1 cellular context compared by ENCODE assay signal in the genomic region with DNA sequence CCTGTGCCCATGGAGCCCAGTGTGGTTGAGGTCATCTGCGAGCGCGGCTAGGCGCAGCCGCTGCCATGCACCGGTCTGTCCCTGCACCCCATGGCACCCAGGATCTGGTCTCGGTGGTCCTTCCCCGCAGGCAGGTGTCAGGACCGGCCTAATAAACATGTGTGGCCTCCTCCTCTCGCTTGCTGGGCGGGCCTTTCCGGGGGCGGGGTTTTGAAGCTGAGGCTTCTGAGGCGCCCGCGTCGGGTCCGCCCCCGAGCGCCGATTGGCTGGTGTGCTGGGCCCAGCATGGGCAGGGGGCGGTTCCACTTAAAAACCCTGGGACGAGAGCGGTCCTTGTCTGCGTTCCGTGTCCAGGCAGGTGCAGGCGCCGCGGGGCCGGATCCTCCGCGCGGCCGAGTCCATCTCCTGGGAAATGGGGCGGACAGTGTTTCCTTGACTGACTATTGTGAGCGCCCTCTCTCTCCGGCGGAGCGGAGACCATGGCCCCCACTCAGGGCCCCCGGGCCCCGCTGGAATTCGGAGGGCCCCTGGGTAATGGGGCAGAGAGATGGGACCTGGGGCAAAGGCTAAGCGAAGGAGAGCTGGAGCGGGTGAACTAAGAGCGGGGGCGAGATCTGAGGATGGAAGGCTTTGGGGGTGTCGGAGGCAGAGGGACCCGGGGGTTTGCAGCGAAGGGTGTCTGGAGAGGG.
TF ChIP-seq lines count a peak whose summit lies in the region.

A gene (plus strand): TSS at position 336 of the 689 bp plus-strand sequence. CDS start 144 bp downstream, at position 480.

TF ChIP-seq in K562, 482 proteins besides CTCF, POLR2A, EP300 and RAD21 (continued from another document and continues in another):
- TF ChIP-seq ATF7 (IDR thresholded peaks at IDR 0.05) (peak; percentile 51), PHB2 (IDR thresholded peaks at IDR 0.05; ENCODE audit: low read depth) (no peak), SP1 (CRISPR knock-in tag; IDR thresholded peaks at IDR 0.05) (peak; percentile 73; the same call in 1 of the 2 replicates), TCF7 (IDR thresholded peaks at IDR 0.05; ENCODE audit: borderline replicate concordance) (no peak), ARID1B (IDR thresholded peaks at IDR 0.05) (no peak), POLR3A (IDR thresholded peaks at IDR 0.05; ENCODE audit: borderline replicate concordance, extremely low read depth, insufficient read depth, insufficient read length) (no peak), MCM5 (IDR thresholded peaks at IDR 0.05; ENCODE audit: low read depth) (no peak), NUFIP1 (IDR thresholded peaks at IDR 0.05; ENCODE audit: partially characterized antibody) (no peak), HNRNPUL1 (IDR thresholded peaks at IDR 0.05; ENCODE audit: low read length) (no peak), POLR3G (IDR thresholded peaks at IDR 0.05; ENCODE audit: extremely low read depth, insufficient read length, insufficient replicate concordance) (no peak), XRCC5 (IDR thresholded peaks at IDR 0.05; ENCODE audit: low read depth, low read length) (no peak), MYNN (IDR thresholded peaks at IDR 0.05) (peak; percentile 78), MYNN (CRISPR knock-in tag; IDR thresholded peaks at IDR 0.05) (no peak), MAFG (tag; conservative IDR thresholded peaks at IDR 0.05) (no peak), ZNF282 (CRISPR knock-in tag; IDR thresholded peaks at IDR 0.05) (no peak), ARNT (IDR thresholded peaks at IDR 0.05) (0 out of 4 replicates have a peak, but pooled peaks of 1 of the 2 experiments have one; percentile 41), KDM2B (CRISPR knock-in tag; IDR thresholded peaks at IDR 0.05) (0 out of 2 replicates have a peak, but pooled peaks have one; percentile 67), POLR2AphosphoS2 (IDR thresholded peaks at IDR 0.05; ENCODE audit: low read length) (peak; percentile 95), HDAC2 (IDR thresholded peaks at IDR 0.05) (peak; percentile 13; the same call in 1 of the 2 replicates), HCFC1 (IDR thresholded peaks at IDR 0.05; ENCODE audit: low read depth, low read length) (peak; percentile 29), EGR1 (conservative IDR thresholded peaks at IDR 0.05) (peak; percentile 67), CTBP1 (IDR thresholded peaks at IDR 0.05; ENCODE audit: borderline replicate concordance) (peak; percentile 30; the same call in 1 of the 2 replicates), NONO (IDR thresholded peaks at IDR 0.05; ENCODE audit: low read depth in 2 of 2, low read length in 1 of 2) (peak in 1 of 2 experiments; percentile 53; a peak in 1 of 4 replicates), CBX5 (IDR thresholded peaks at IDR 0.05; ENCODE audit: borderline replicate concordance, low read depth) (no peak), ZNF23 (CRISPR knock-in tag; IDR thresholded peaks at IDR 0.05) (no peak), RB1 (IDR thresholded peaks at IDR 0.05; ENCODE audit: low read depth) (peak; percentile 54), ADNP (tag; IDR thresholded peaks at IDR 0.05) (no peak), MCM2 (IDR thresholded peaks at IDR 0.05; ENCODE audit: low read depth) (no peak), CCNT2 (IDR thresholded peaks at IDR 0.05; ENCODE audit: borderline replicate concordance, extremely low read depth, insufficient read length, low read depth, low read length) (peak; percentile 29), ZNF717 (CRISPR knock-in tag; IDR thresholded peaks at IDR 0.05) (0 out of 2 replicates have a peak, but pooled peaks have one; percentile 9), RBFOX2 (IDR thresholded peaks at IDR 0.05; ENCODE audit: low read depth, low read length) (peak; percentile 93), LARP7 (IDR thresholded peaks at IDR 0.05) (0 out of 2 replicates have a peak, but pooled peaks have one; percentile 56), SMAD4 (CRISPR knock-in tag; conservative IDR thresholded peaks at IDR 0.05) (peak; percentile 32), ZNF57 (CRISPR knock-in tag; IDR thresholded peaks at IDR 0.05) (no peak), SAFB (IDR thresholded peaks at IDR 0.05; ENCODE audit: borderline replicate concordance, low read depth, low read length) (peak; percentile 70), ARHGAP35 (IDR thresholded peaks at IDR 0.05; ENCODE audit: partially characterized antibody) (peak; percentile 48), KDM5B (IDR thresholded peaks at IDR 0.05; ENCODE audit: insufficient replicate concordance, low read depth, low read length) (peak; percentile 98), TBP (optimal IDR thresholded peaks at IDR 0.05; ENCODE audit: low read depth, low read length) (peak; percentile 92), SMARCA5 (IDR thresholded peaks at IDR 0.05) (no peak), HNRNPH1 (optimal IDR thresholded peaks at IDR 0.05; ENCODE audit: low read depth, low read length) (no peak), NFYB (IDR thresholded peaks at IDR 0.05; ENCODE audit: extremely low read depth, insufficient read length) (peak; percentile 92), TAF1 (IDR thresholded peaks at IDR 0.05; ENCODE audit: control insufficient read depth, extremely low read depth, insufficient read depth, low read length, severe bottlenecking) (peak; percentile 39), POLR2G (IDR thresholded peaks at IDR 0.05; ENCODE audit: low read depth, low read length) (peak; percentile 98), CHD2 (IDR thresholded peaks at IDR 0.05; ENCODE audit: low read depth, low read length) (no peak; the same call in 1 of the 2 replicates), ZNF146 (CRISPR knock-in tag; IDR thresholded peaks at IDR 0.05; ENCODE audit: unreplicated experiment) (no peak), TBL1XR1 (IDR thresholded peaks at IDR 0.05; ENCODE audit: low read length in 2 of 2) (0 out of 4 replicates have a peak, but pooled peaks of 1 of the 2 experiments have one; percentile 10), ELF4 (CRISPR knock-in tag; IDR thresholded peaks at IDR 0.05) (no peak), SRF (CRISPR knock-in tag; IDR thresholded peaks at IDR 0.05) (peak in 1 of 2 experiments; percentile 74; a peak in 1 of 4 replicates), FIP1L1 (IDR thresholded peaks at IDR 0.05; ENCODE audit: low read depth, low read length, poor library complexity, severe bottlenecking) (peak; percentile 52)
- TF ChIP-seq, protein P1, sequence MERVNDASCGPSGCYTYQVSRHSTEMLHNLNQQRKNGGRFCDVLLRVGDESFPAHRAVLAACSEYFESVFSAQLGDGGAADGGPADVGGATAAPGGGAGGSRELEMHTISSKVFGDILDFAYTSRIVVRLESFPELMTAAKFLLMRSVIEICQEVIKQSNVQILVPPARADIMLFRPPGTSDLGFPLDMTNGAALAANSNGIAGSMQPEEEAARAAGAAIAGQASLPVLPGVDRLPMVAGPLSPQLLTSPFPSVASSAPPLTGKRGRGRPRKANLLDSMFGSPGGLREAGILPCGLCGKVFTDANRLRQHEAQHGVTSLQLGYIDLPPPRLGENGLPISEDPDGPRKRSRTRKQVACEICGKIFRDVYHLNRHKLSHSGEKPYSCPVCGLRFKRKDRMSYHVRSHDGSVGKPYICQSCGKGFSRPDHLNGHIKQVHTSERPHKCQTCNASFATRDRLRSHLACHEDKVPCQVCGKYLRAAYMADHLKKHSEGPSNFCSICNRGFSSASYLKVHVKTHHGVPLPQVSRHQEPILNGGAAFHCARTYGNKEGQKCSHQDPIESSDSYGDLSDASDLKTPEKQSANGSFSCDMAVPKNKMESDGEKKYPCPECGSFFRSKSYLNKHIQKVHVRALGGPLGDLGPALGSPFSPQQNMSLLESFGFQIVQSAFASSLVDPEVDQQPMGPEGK (CRISPR knock-in tag; IDR thresholded peaks at IDR 0.05; ENCODE audit: borderline replicate concordance), result 0 out of 2 replicates have a peak, but pooled peaks have one; percentile 51
- TF ChIP-seq, protein P2, sequence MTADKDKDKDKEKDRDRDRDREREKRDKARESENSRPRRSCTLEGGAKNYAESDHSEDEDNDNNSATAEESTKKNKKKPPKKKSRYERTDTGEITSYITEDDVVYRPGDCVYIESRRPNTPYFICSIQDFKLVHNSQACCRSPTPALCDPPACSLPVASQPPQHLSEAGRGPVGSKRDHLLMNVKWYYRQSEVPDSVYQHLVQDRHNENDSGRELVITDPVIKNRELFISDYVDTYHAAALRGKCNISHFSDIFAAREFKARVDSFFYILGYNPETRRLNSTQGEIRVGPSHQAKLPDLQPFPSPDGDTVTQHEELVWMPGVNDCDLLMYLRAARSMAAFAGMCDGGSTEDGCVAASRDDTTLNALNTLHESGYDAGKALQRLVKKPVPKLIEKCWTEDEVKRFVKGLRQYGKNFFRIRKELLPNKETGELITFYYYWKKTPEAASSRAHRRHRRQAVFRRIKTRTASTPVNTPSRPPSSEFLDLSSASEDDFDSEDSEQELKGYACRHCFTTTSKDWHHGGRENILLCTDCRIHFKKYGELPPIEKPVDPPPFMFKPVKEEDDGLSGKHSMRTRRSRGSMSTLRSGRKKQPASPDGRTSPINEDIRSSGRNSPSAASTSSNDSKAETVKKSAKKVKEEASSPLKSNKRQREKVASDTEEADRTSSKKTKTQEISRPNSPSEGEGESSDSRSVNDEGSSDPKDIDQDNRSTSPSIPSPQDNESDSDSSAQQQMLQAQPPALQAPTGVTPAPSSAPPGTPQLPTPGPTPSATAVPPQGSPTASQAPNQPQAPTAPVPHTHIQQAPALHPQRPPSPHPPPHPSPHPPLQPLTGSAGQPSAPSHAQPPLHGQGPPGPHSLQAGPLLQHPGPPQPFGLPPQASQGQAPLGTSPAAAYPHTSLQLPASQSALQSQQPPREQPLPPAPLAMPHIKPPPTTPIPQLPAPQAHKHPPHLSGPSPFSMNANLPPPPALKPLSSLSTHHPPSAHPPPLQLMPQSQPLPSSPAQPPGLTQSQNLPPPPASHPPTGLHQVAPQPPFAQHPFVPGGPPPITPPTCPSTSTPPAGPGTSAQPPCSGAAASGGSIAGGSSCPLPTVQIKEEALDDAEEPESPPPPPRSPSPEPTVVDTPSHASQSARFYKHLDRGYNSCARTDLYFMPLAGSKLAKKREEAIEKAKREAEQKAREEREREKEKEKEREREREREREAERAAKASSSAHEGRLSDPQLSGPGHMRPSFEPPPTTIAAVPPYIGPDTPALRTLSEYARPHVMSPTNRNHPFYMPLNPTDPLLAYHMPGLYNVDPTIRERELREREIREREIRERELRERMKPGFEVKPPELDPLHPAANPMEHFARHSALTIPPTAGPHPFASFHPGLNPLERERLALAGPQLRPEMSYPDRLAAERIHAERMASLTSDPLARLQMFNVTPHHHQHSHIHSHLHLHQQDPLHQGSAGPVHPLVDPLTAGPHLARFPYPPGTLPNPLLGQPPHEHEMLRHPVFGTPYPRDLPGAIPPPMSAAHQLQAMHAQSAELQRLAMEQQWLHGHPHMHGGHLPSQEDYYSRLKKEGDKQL (CRISPR knock-in tag; IDR thresholded peaks at IDR 0.05; ENCODE audit: borderline replicate concordance), result 0 out of 2 replicates have a peak, but pooled peaks have one; percentile 12
- TF ChIP-seq, protein P3, sequence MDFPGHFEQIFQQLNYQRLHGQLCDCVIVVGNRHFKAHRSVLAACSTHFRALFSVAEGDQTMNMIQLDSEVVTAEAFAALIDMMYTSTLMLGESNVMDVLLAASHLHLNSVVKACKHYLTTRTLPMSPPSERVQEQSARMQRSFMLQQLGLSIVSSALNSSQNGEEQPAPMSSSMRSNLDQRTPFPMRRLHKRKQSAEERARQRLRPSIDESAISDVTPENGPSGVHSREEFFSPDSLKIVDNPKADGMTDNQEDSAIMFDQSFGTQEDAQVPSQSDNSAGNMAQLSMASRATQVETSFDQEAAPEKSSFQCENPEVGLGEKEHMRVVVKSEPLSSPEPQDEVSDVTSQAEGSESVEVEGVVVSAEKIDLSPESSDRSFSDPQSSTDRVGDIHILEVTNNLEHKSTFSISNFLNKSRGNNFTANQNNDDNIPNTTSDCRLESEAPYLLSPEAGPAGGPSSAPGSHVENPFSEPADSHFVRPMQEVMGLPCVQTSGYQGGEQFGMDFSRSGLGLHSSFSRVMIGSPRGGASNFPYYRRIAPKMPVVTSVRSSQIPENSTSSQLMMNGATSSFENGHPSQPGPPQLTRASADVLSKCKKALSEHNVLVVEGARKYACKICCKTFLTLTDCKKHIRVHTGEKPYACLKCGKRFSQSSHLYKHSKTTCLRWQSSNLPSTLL (IDR thresholded peaks at IDR 0.05), result no peak
- TF ChIP-seq, protein P4, sequence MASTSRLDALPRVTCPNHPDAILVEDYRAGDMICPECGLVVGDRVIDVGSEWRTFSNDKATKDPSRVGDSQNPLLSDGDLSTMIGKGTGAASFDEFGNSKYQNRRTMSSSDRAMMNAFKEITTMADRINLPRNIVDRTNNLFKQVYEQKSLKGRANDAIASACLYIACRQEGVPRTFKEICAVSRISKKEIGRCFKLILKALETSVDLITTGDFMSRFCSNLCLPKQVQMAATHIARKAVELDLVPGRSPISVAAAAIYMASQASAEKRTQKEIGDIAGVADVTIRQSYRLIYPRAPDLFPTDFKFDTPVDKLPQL (IDR thresholded peaks at IDR 0.05; ENCODE audit: extremely low read depth, insufficient read length), result no peak
- TF ChIP-seq, protein P5, sequence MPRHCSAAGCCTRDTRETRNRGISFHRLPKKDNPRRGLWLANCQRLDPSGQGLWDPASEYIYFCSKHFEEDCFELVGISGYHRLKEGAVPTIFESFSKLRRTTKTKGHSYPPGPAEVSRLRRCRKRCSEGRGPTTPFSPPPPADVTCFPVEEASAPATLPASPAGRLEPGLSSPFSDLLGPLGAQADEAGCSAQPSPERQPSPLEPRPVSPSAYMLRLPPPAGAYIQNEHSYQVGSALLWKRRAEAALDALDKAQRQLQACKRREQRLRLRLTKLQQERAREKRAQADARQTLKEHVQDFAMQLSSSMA (CRISPR knock-in tag; IDR thresholded peaks at IDR 0.05), result peak; percentile 74; the same call in 1 of the 2 replicates
- TF ChIP-seq, protein P6, sequence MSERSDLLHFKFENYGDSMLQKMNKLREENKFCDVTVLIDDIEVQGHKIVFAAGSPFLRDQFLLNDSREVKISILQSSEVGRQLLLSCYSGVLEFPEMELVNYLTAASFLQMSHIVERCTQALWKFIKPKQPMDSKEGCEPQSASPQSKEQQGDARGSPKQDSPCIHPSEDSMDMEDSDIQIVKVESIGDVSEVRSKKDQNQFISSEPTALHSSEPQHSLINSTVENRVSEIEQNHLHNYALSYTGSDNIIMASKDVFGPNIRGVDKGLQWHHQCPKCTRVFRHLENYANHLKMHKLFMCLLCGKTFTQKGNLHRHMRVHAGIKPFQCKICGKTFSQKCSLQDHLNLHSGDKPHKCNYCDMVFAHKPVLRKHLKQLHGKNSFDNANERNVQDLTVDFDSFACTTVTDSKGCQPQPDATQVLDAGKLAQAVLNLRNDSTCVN (CRISPR knock-in tag; IDR thresholded peaks at IDR 0.05), result 0 out of 2 replicates have a peak, but pooled peaks have one; percentile 55
- TF ChIP-seq, protein P7, sequence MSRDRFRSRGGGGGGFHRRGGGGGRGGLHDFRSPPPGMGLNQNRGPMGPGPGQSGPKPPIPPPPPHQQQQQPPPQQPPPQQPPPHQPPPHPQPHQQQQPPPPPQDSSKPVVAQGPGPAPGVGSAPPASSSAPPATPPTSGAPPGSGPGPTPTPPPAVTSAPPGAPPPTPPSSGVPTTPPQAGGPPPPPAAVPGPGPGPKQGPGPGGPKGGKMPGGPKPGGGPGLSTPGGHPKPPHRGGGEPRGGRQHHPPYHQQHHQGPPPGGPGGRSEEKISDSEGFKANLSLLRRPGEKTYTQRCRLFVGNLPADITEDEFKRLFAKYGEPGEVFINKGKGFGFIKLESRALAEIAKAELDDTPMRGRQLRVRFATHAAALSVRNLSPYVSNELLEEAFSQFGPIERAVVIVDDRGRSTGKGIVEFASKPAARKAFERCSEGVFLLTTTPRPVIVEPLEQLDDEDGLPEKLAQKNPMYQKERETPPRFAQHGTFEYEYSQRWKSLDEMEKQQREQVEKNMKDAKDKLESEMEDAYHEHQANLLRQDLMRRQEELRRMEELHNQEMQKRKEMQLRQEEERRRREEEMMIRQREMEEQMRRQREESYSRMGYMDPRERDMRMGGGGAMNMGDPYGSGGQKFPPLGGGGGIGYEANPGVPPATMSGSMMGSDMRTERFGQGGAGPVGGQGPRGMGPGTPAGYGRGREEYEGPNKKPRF (IDR thresholded peaks at IDR 0.05; ENCODE audit: low read depth, low read length), result no peak
